Comparison of ENCODE assay signal across 8 cellular contexts in the genomic region with DNA sequence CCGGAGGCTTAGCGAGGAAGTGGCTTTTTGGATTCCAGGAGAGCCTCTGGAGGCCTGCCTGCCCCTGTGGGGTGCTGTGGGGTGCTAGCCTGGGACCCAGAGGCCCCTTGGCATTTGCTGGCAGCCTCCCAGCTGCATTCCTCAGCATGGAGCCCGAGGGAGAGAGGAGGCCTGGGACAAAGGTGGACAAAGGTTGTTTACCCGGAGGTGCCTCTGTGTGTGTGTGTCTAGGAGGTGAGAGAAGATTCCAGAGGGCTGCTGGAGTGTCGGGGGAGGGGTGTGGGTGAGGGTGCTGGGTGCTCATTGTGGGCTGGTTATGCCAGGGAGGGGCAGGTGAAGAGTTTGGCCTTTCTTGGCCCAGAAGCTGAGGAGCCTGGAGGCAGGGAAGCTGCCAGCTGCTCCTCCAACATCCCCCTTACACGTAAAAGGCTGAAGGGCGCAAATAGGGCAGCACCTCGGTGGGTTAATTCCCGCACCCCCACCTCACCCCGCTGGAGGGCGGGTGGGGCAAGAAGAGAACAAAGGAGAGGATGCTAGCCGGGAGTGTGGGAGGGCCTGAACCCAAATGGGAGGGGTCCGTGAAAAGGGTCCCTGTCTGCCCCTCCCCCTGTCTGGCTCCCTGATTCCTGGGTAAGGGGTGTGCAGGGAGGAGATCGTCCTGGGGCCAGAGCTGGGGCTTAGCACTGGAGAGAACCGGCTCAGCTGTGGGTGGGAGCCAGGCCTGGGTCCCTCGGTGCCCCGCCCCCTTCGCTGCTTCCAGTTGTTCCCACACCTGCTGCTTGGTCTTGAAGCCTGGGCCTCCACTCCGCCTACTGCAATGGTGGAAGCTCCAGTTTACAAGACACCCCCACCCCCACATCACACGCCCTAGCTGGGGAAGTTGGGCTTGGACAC. TPM values are rescaled to one million over a fixed set of nuclear protein-coding genes. Genes with fewer than 3 reads are reported as not detected.
DNase-seq lines count a peak whose midpoint lies in the region; ATAC-seq, FAIRE-seq and TF ChIP-seq lines count a peak whose summit lies in the region.

No MANE protein-coding gene starts in this region.

- H3K36me3 ChIP-seq in gastroesophageal sphincter = peaks cover 0 to 8% of the 10 kb centered on the region in 2 donors
- H3K36me3 ChIP-seq in prostate gland = no peaks in the 10 kb centered on the region

- peaks cover 0 to 60% (median 42%) of the 10 kb centered on the region in 3 donors for H3K4me1 ChIP-seq in gastroesophageal sphincter
- H3K4me1 ChIP-seq in prostate gland (replicated peaks) = peaks cover 8% of the 10 kb centered on the region

- no peak for TF ChIP-seq EP300 in gastroesophageal sphincter (IDR thresholded peaks at IDR 0.05)

- peak; percentile 90 for DNase-seq in HK-2 (ENCODE audit: unreplicated experiment)
- DNase-seq in SW 1271 (lab: John Stamatoyannopoulos, UW) = peak; percentile 44 to 52
- peak; percentile 48 for DNase-seq in prostate gland (ENCODE audit: low spot score)
- no peak for DNase-seq in NCI-H2107 (lab: John Stamatoyannopoulos, UW)
- no peak for DNase-seq in GM12892 (ENCODE audit: insufficient read length)
- no peak for DNase-seq in activated T-cell treated with anti-CD3 and anti-CD28 coated beads, Interleukin-2, amount 50 U/mL, for 4 hours
- no peak for DNase-seq in NOMO-1 treated with DMSO at 0.1 percent for 48 hours (lab: John Stamatoyannopoulos, UW; ENCODE audit: unreplicated experiment)

- no peak for FAIRE-seq in GM12892 (lab: Jason Lieb, UNC)

- peaks cover 21% of the 10 kb centered on the region for H3K4me1 Mint-ChIP-seq in activated T-cell treated with anti-CD3 and anti-CD28 coated beads, Interleukin-2, amount 50 U/mL, for 4 hours (ENCODE audit: low read depth)

- H3K27me3 ChIP-seq in gastroesophageal sphincter (no peaks in the 10 kb centered on the region), prostate gland (replicated peaks; ENCODE audit: insufficient read depth) (no peaks in the 10 kb centered on the region)

- no peak overlapping the region for H3K4me3 Mint-ChIP-seq in activated T-cell treated with anti-CD3 and anti-CD28 coated beads, Interleukin-2, amount 50 U/mL, for 4 hours

- TF ChIP-seq POLR2A in gastroesophageal sphincter (IDR thresholded peaks at IDR 0.05) (no peak), prostate gland (IDR thresholded peaks at IDR 0.05) (no peak), GM12892 (IDR thresholded peaks at IDR 0.05; ENCODE audit: low read depth, low read length) (no peak)

- WGBS in gastroesophageal sphincter (ENCODE audit: low coverage in 1 of 2), 2 donors = 15% methylated on average over 5 of the region's 20 CpGs; no CpG with 5 or more reads in 1 of the 2 donors
- 27% methylated on average over 19 of the region's 20 CpGs for WGBS in prostate gland

- ATAC-seq in gastroesophageal sphincter = peak; percentile 9
- no peak for ATAC-seq in activated T-cell treated with anti-CD3 and anti-CD28 coated beads, Interleukin-2, amount 50 U/mL, for 4 hours

- no peaks in the 10 kb centered on the region for H3K36me3 Mint-ChIP-seq in activated T-cell treated with anti-CD3 and anti-CD28 coated beads, Interleukin-2, amount 50 U/mL, for 4 hours (ENCODE audit: insufficient read depth)

- H3K9me3 ChIP-seq in gastroesophageal sphincter (no peaks in the 10 kb centered on the region), prostate gland (no peaks in the 10 kb centered on the region)

- TF ChIP-seq CTCF in gastroesophageal sphincter (IDR thresholded peaks at IDR 0.05) (no peak), prostate gland (IDR thresholded peaks at IDR 0.05) (no peak)

- peak overlapping the region; percentile 91 to 95 (median 93) for H3K27ac ChIP-seq in gastroesophageal sphincter
- peak overlapping the region; percentile 82 to 84 for H3K27ac ChIP-seq in prostate gland

- no peaks in the 10 kb centered on the region for H3K9me3 Mint-ChIP-seq in activated T-cell treated with anti-CD3 and anti-CD28 coated beads, Interleukin-2, amount 50 U/mL, for 4 hours

- H3K4me3 ChIP-seq in gastroesophageal sphincter (peak overlapping the region; percentile 38 to 45), prostate gland (peak overlapping the region; percentile 3 to 11)

- H3K27me3 Mint-ChIP-seq in activated T-cell treated with anti-CD3 and anti-CD28 coated beads, Interleukin-2, amount 50 U/mL, for 4 hours (ENCODE audit: low read depth) = no peaks in the 10 kb centered on the region

- intact Hi-C loops in prostate gland (cut with DNase I) = no loop called here

RNA-seq across cellular contexts. Expression of gene HEXIM2, which starts 9.9 kb away (rescaled TPM):
- total RNA-seq in gastroesophageal sphincter (10 to 100 TPM in 1 of 4 donors, 1 to 10 TPM in 3; 3.8 to 11.1 (median 8.6) TPM), prostate gland (10 to 100 TPM in 1 of 2 donors, 1 to 10 TPM in 1; 7.1 to 27.0 TPM)
- polyA plus RNA-seq in GM12892 (2012; ENCODE audit: missing spikeins) = 4.4 TPM
- total RNA-seq in activated T-cell treated with anti-CD3 and anti-CD28 coated beads, Interleukin-2, amount 50 U/mL, for 4 hours = 1 to 10 TPM; 5.3 to 7.6 (median 6.2) TPM

RNA-seq across cellular contexts. Expression of gene HEXIM1, which starts 23.3 kb away (rescaled TPM):
- total RNA-seq in gastroesophageal sphincter (10 to 100 TPM; 48.3 to 56.3 (median 53.8) TPM), prostate gland (10 to 100 TPM; 34.5 to 67.1 TPM)
- polyA plus RNA-seq in GM12892 (2012; ENCODE audit: missing spikeins) = 11.4 TPM
- total RNA-seq in activated T-cell treated with anti-CD3 and anti-CD28 coated beads, Interleukin-2, amount 50 U/mL, for 4 hours = 10 to 100 TPM; 49.6 to 60.8 (median 51.3) TPM

RNA-seq across cellular contexts. Expression of gene ACBD4, which starts 36.1 kb away (rescaled TPM):
- total RNA-seq in gastroesophageal sphincter (10 to 100 TPM; 15.0 to 28.8 (median 23.5) TPM), prostate gland (10 to 100 TPM; 18.8 to 23.3 TPM)
- 6.1 TPM for polyA plus RNA-seq in GM12892 (2012; ENCODE audit: missing spikeins)
- total RNA-seq in activated T-cell treated with anti-CD3 and anti-CD28 coated beads, Interleukin-2, amount 50 U/mL, for 4 hours = 1 to 10 TPM; 4.5 to 5.7 (median 4.7) TPM

RNA-seq across cellular contexts. Expression of gene PLCD3, which starts 39.3 kb away (rescaled TPM):
- total RNA-seq in gastroesophageal sphincter (100 to 1,000 TPM in 2 of 4 donors, 10 to 100 TPM in 2; 50.4 to 147 (median 81.8) TPM), prostate gland (100 to 1,000 TPM in 1 of 2 donors, 10 to 100 TPM in 1; 34.7 to 154 TPM)
- polyA plus RNA-seq in GM12892 (2012; ENCODE audit: missing spikeins) = 0.17 TPM
- total RNA-seq in activated T-cell treated with anti-CD3 and anti-CD28 coated beads, Interleukin-2, amount 50 U/mL, for 4 hours = 1 to 10 TPM; 3.5 to 5.5 (median 3.5) TPM

RNA-seq across cellular contexts. Expression of gene FMNL1, which starts 50.1 kb away (rescaled TPM):
- total RNA-seq in gastroesophageal sphincter (10 to 100 TPM; 12.0 to 21.9 (median 14.9) TPM), prostate gland (10 to 100 TPM in 1 of 2 donors, 1 to 10 TPM in 1; 3.6 to 12.2 TPM)
- 54.8 TPM for polyA plus RNA-seq in GM12892 (2012; ENCODE audit: missing spikeins)
- 100 to 1,000 TPM; 141 to 190 (median 158) TPM for total RNA-seq in activated T-cell treated with anti-CD3 and anti-CD28 coated beads, Interleukin-2, amount 50 U/mL, for 4 hours

Comparison
In these comparisons a context has a peak if more than half of its experiments do, and no peak if none do; other contexts are left out.
1. DNase-seq: peak in HK-2 (single experiment), SW 1271 (2 of 2) and prostate gland (single experiment); none in NCI-H2107 (single experiment), GM12892 (single experiment), activated T-cell treated with anti-CD3 and anti-CD28 coated beads, Interleukin-2, amount 50 U/mL, for 4 hours (single experiment) and NOMO-1 treated with DMSO at 0.1 percent for 48 hours (single experiment).